ENCODE assay signal across 8 cellular contexts in the genomic region with DNA sequence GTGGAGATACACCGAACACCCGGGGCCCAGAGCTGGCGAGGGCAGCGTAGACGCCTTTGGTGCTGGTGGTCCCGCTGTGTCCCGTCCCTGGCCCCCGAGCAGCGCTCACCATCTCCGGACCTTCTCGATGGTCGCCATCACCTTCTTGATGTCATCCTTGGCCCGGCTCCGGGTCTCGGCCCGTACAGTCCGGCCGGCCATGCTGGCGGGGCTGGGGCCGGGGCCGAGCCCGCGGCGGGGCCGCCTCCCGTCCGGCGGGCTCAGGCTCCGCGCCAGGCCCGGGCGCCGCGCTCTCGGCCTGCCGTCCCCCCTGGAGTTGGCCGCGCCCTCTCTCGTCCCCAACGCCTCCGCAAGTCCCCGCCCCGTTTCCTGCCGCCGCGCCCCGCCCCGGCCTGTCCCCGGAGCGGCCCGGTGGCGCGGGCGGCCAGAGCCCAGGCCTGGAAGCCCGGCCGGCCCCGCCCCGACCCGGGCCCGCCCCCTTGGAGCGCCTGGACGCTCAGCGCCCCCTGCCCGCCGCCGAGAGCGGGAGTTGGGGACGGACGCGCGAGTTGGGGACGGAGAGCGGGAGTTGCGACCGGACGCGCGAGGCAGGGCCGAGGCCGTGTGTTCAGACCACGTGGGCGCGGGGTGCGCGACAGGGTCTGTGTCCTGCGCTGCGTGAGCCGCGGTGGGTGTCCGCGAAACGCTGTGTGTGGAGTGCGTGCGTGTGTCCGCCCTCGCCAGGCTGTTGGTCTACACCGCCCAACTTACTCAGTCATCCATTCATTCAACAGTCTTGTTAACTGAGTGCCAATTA. TPM values are rescaled to one million over a fixed set of nuclear protein-coding genes. Genes with fewer than 3 reads are reported as not detected.
DNase-seq lines count a peak whose midpoint lies in the region; ATAC-seq and TF ChIP-seq lines count a peak whose summit lies in the region.

Gene BCL7C, minus strand, starts transcription at position 334 of the 796 bp plus-strand sequence. Its CDS starts 133 bp downstream, at position 201.

- TF ChIP-seq CTCF in GM12875 (IDR thresholded peaks at IDR 0.05; ENCODE audit: borderline replicate concordance, insufficient read depth, low read depth, low read length) (peak; percentile 39; the same call in 1 of the 2 replicates), ascending aorta (IDR thresholded peaks at IDR 0.05) (peak; percentile 24 to 61 (median 53))

- H3K4me1 Mint-ChIP-seq in T-helper 2 cell treated with Interferon-gamma antibody and Interleukin-4, amounts not matched to agents 5 μg/mL and 100 μg/mL, for 36 hours (ENCODE audit: low read depth), result peaks cover 29% of the 10 kb centered on the region

- peak within 1 kb of the TSS; percentile 77 for H3K4me3 ChIP-seq in GM12875 (ENCODE audit: low read depth, low read length)
- H3K4me3 ChIP-seq in ascending aorta, result peak within 1 kb of the TSS; percentile 87 to 93

- H3K27ac ChIP-seq in ascending aorta, result peak within 1 kb of the TSS; percentile 99

- H3K36me3 ChIP-seq in ascending aorta, result peaks cover 20 to 26% of the 10 kb centered on the region in 2 donors

- no peaks in the 10 kb centered on the region for H3K9me3 Mint-ChIP-seq in T-helper 2 cell treated with Interferon-gamma antibody and Interleukin-4, amounts not matched to agents 5 μg/mL and 100 μg/mL, for 36 hours

- peak within 1 kb of the TSS; percentile 90 for H3K27ac Mint-ChIP-seq in T-helper 2 cell treated with Interferon-gamma antibody and Interleukin-4, amounts not matched to agents 5 μg/mL and 100 μg/mL, for 36 hours

- intact Hi-C loops in ascending aorta (cut with DNase I), result loop anchor here (1.0 to 2.0 kb wide), 3 partner anchors 19 to 63 kb away; partner anchors contain the start of gene SETD1A

- ATAC-seq in HG02623 (IDR thresholded peaks at IDR 0.05; ENCODE audit: unreplicated experiment), result peak; percentile 79

- no peaks in the 10 kb centered on the region for H3K9me3 ChIP-seq in ascending aorta

- H3K27me3 ChIP-seq in ascending aorta, result no peaks in the 10 kb centered on the region

- DNase-seq in NCI-H1105 (lab: John Stamatoyannopoulos, UW) (peak; percentile 75), ascending aorta (ENCODE audit: low spot score in 2 of 2) (peak; percentile 70 to 96), hepatic stellate cell (ENCODE audit: low spot score) (peak; percentile 85), retina (peak; percentile 83), OCI-M2 (lab: John Stamatoyannopoulos, UW; ENCODE audit: unreplicated experiment) (no peak)
- DNase-seq in T-helper 2 cell treated with Interferon-gamma antibody and Interleukin-4, amounts not matched to agents 5 μg/mL and 100 μg/mL, for 36 hours (ENCODE audit: low spot score), result peak; percentile 92

- peaks cover 20 to 32% of the 10 kb centered on the region in 2 donors for H3K4me1 ChIP-seq in ascending aorta

- H3K36me3 Mint-ChIP-seq in T-helper 2 cell treated with Interferon-gamma antibody and Interleukin-4, amounts not matched to agents 5 μg/mL and 100 μg/mL, for 36 hours (ENCODE audit: low read depth), result peaks cover 9% of the 10 kb centered on the region

- peak within 1 kb of the TSS; percentile 95 for H3K4me3 Mint-ChIP-seq in T-helper 2 cell treated with Interferon-gamma antibody and Interleukin-4, amounts not matched to agents 5 μg/mL and 100 μg/mL, for 36 hours

- no peaks in the 10 kb centered on the region for H3K27me3 Mint-ChIP-seq in T-helper 2 cell treated with Interferon-gamma antibody and Interleukin-4, amounts not matched to agents 5 μg/mL and 100 μg/mL, for 36 hours (ENCODE audit: low read depth)

RNA-seq across cellular contexts. Expression of gene BCL7C, which starts in this region (rescaled TPM):
- 46.2 TPM for total RNA-seq in ascending aorta
